ENCODE assay signal across 9 cellular contexts in genomic region chr18:55522011-55522410, GRCh38.
DNase-seq lines count a peak whose midpoint lies in the region; ATAC-seq, FAIRE-seq and TF ChIP-seq lines count a peak whose summit lies in the region.
"Had no signal": no experiment of that assay in that cellular context is flagged by ENCODE, and none has a peak within 500 bp of the region (broad histone marks: within the 10 kb centered on the region; RNA-seq: fewer than 3 reads in every experiment).

No MANE protein-coding gene starts in this region.

- no peak for ATAC-seq in activated T-cell treated with anti-CD3 and anti-CD28 coated beads, Interleukin-2, amount 50 U/mL, for 72 hours (replicated peaks in 1 of 2)
- ATAC-seq in HG03432 (IDR thresholded peaks at IDR 0.05; ENCODE audit: unreplicated experiment) (peak; percentile 58), K562 (peak; percentile 77), psoas muscle (no peak), GM21528 (IDR thresholded peaks at IDR 0.05; ENCODE audit: low FRiP score, unreplicated experiment) (no peak)

- BruUV-seq in K562 (replicated peaks; lab: Mats Ljungman, UMichigan), result no TSS peak

- no peak overlapping the region for H4K91ac ChIP-seq in neuronal stem cell (ENCODE audit: low read depth, low read length, poor library complexity)

- no peaks in the 10 kb centered on the region for H3K9me1 ChIP-seq in K562 (ENCODE audit: control insufficient read depth, insufficient read depth, low read length)

- no peaks in the 10 kb centered on the region for H3K27me3 Mint-ChIP-seq in activated T-cell treated with anti-CD3 and anti-CD28 coated beads, Interleukin-2, amount 50 U/mL, for 72 hours (ENCODE audit: low read depth)

- no peak for FAIRE-seq in K562 (lab: Jason Lieb, UNC)

- no peak overlapping the region for H3K4ac ChIP-seq in neuronal stem cell (ENCODE audit: low read length)

- H3K27me3 ChIP-seq in K562 (ENCODE audit: control insufficient read depth in 2 of 2, insufficient read depth in 2 of 2, low read length in 2 of 2), result no peaks in the 10 kb centered on the region
- no peaks in the 10 kb centered on the region for H3K27me3 ChIP-seq in psoas muscle (ENCODE audit: insufficient read depth in 3 of 3, low read length in 2 of 3)
- no peaks in the 10 kb centered on the region for H3K27me3 ChIP-seq in neuronal stem cell (ENCODE audit: control insufficient read depth in 3 of 3, insufficient read depth in 3 of 3, low read depth in 1 of 3, low read length in 3 of 3)

- no peak overlapping the region for H3K4me3 Mint-ChIP-seq in activated T-cell treated with anti-CD3 and anti-CD28 coated beads, Interleukin-2, amount 50 U/mL, for 72 hours
- H3K4me3 Mint-ChIP-seq: T-helper 1 cell treated with Interleukin-12 subunit alpha and Interleukin-12 subunit beta and Interleukin-4 antibody, amounts not matched to agents 30 μg/mL and 1 μg/mL, for 36 hours had no signal

- no peak overlapping the region for H3K23ac ChIP-seq in neuronal stem cell (ENCODE audit: low read depth, low read length, poor library complexity)

- TF ChIP-seq CTCF in K562 (IDR thresholded peaks at IDR 0.05 in 2 of 3, conservative IDR thresholded peaks at IDR 0.05 in 1 of 3; ENCODE audit: insufficient read depth in 2 of 3, low read depth in 1 of 3, low read length in 3 of 3) (peak; percentile 57 to 74 (median 61)), psoas muscle (IDR thresholded peaks at IDR 0.05) (peak; percentile 10)

- H3K27ac Mint-ChIP-seq in activated T-cell treated with anti-CD3 and anti-CD28 coated beads, Interleukin-2, amount 50 U/mL, for 72 hours, result no peak overlapping the region
- H3K27ac Mint-ChIP-seq: T-helper 1 cell treated with Interleukin-12 subunit alpha and Interleukin-12 subunit beta and Interleukin-4 antibody, amounts not matched to agents 30 μg/mL and 1 μg/mL, for 36 hours had no signal

- TF ChIP-seq EP300 in K562 (IDR thresholded peaks at IDR 0.05; ENCODE audit: low read length), result no peak

- no peak overlapping the region for H3K18ac ChIP-seq in neuronal stem cell (ENCODE audit: low read length)

- H3K4me2 ChIP-seq in K562 (ENCODE audit: insufficient read depth, low read length), result no peak overlapping the region
- no peak overlapping the region for H3K4me2 ChIP-seq in neuronal stem cell (ENCODE audit: insufficient read depth, low read length, poor library complexity, severe bottlenecking)

- no peak overlapping the region for H2BK15ac ChIP-seq in neuronal stem cell (ENCODE audit: low read length)

- no peak for TF ChIP-seq POLR2A in K562 (conservative IDR thresholded peaks at IDR 0.05)

- H3K36me3 Mint-ChIP-seq in activated T-cell treated with anti-CD3 and anti-CD28 coated beads, Interleukin-2, amount 50 U/mL, for 72 hours (ENCODE audit: insufficient read depth in 2 of 2), result no peaks in the 10 kb centered on the region

- no peaks in the 10 kb centered on the region for H3K9me3 ChIP-seq in K562 (replicated peaks; ENCODE audit: control insufficient read depth, insufficient read depth, low read depth, low read length)
- no peaks in the 10 kb centered on the region for H3K9me3 ChIP-seq in psoas muscle
- peaks cover 0 to 5% of the 10 kb centered on the region in 2 donors for H3K9me3 ChIP-seq in neuronal stem cell (replicated peaks in 1 of 2; ENCODE audit: control insufficient read depth in 2 of 2, insufficient read depth in 1 of 2, low read depth in 1 of 2, low read length in 2 of 2)

- no peak overlapping the region for H4K8ac ChIP-seq in neuronal stem cell (ENCODE audit: low read depth, low read length)

- H3K79me1 ChIP-seq in neuronal stem cell (ENCODE audit: low read depth, low read length), result peaks cover 2% of the 10 kb centered on the region

- no peak overlapping the region for H3K14ac ChIP-seq in neuronal stem cell (ENCODE audit: low read length)

- H2BK5ac ChIP-seq in neuronal stem cell (ENCODE audit: low read length), result no peak overlapping the region

- H2AFZ ChIP-seq in K562 (ENCODE audit: low read depth, low read length) (no peak overlapping the region), neuronal stem cell (ENCODE audit: low read length) (no peak overlapping the region)

- POLR2A ChIA-PET in K562 (lab: Yijun Ruan, JAX), result no interaction called here

- WGBS in K562 (ENCODE audit: insufficient coverage, low coverage, missing lambda C conversion rate), result 10% methylated on average over 3 of the region's 3 CpGs
- 71 to 81% (median 73%) methylated on average over 3 of the region's 3 CpGs for WGBS in psoas muscle, 3 donors
- WGBS in neuronal stem cell (ENCODE audit: extremely low coverage in 2 of 2, insufficient read length in 2 of 2, insufficient replicate concordance in 1 of 2), 2 donors, result no CpG with 5 or more reads among the region's 3 CpGs

- H3K9ac ChIP-seq in K562 (ENCODE audit: insufficient read depth in 1 of 2, low read depth in 2 of 2, low read length in 2 of 2), result no peak overlapping the region
- no peak overlapping the region for H3K9ac ChIP-seq in neuronal stem cell (ENCODE audit: low read depth, low read length, poor library complexity)

- in situ Hi-C loops in K562 (cut with MboI), result no loop called here

- no peak overlapping the region for H2BK120ac ChIP-seq in neuronal stem cell (ENCODE audit: low read depth, low read length)

- no peaks in the 10 kb centered on the region for H4K20me1 ChIP-seq in K562 (replicated peaks; ENCODE audit: control insufficient read depth, insufficient read depth, low read length)

- H3K9me3 Mint-ChIP-seq in activated T-cell treated with anti-CD3 and anti-CD28 coated beads, Interleukin-2, amount 50 U/mL, for 72 hours, result no peaks in the 10 kb centered on the region
- H3K9me3 Mint-ChIP-seq: T-helper 1 cell treated with Interleukin-12 subunit alpha and Interleukin-12 subunit beta and Interleukin-4 antibody, amounts not matched to agents 30 μg/mL and 1 μg/mL, for 36 hours had no signal

- H3K4me3 ChIP-seq in K562, result no peak overlapping the region
- no peak overlapping the region for H3K4me3 ChIP-seq in psoas muscle
- no peak overlapping the region for H3K4me3 ChIP-seq in neuronal stem cell (ENCODE audit: low read length in 2 of 2)

- H3K4me1 ChIP-seq in K562 (replicated peaks in 1 of 2; ENCODE audit: control insufficient read depth in 2 of 2, insufficient read depth in 2 of 2, low read length in 2 of 2), result peaks cover 0 to 7% of the 10 kb centered on the region in 2 experiments; a peak in 3 of 5 replicates
- H3K4me1 ChIP-seq in psoas muscle, result peaks cover 6% of the 10 kb centered on the region
- H3K4me1 ChIP-seq in neuronal stem cell (ENCODE audit: control insufficient read depth in 2 of 2, insufficient read depth in 1 of 2, low read depth in 1 of 2, low read length in 2 of 2), result peaks cover 4% of the 10 kb centered on the region in 2 donors

- H3K36me3 ChIP-seq in K562 (ENCODE audit: control insufficient read depth, insufficient read depth, low read length) (no peaks in the 10 kb centered on the region; the same call in 2 of the 3 replicates), psoas muscle (ENCODE audit: insufficient read depth in 1 of 2, low read depth in 1 of 2) (no peaks in the 10 kb centered on the region), neuronal stem cell (replicated peaks in 1 of 2; ENCODE audit: control insufficient read depth in 2 of 2, insufficient read depth in 2 of 2, low read length in 2 of 2) (peaks cover 0 to 13% of the 10 kb centered on the region in 2 donors)

- H3K27ac ChIP-seq in K562 (ENCODE audit: extremely low read depth, low read depth, low read length) (no peak overlapping the region), psoas muscle (no peak overlapping the region), neuronal stem cell (replicated peaks; ENCODE audit: low read length) (no peak overlapping the region)

- no peaks in the 10 kb centered on the region for H3K4me1 Mint-ChIP-seq in activated T-cell treated with anti-CD3 and anti-CD28 coated beads, Interleukin-2, amount 50 U/mL, for 72 hours (ENCODE audit: low read depth)

- no peak overlapping the region for H2BK12ac ChIP-seq in neuronal stem cell (ENCODE audit: low read length)

- TF ChIP-seq RAD21 in K562 (CRISPR knock-in tag; conservative IDR thresholded peaks at IDR 0.05 in 1 of 2, IDR thresholded peaks at IDR 0.05 in 1 of 2), result peak; percentile 38 to 58

- no peak overlapping the region for H2AK5ac ChIP-seq in neuronal stem cell (ENCODE audit: low read depth, low read length)

- intact Hi-C loops in K562 (cut with micrococcal nuclease), result loop anchor here (5.0 kb wide), 2 partner anchors 65 to 105 kb away; partner anchors contain the start of gene TCF4
- intact Hi-C loops in psoas muscle (cut with DNase I), result loop anchor here in 1 of 2 donors (10.0 kb wide), 1 partner anchor 53 kb away; no protein-coding TSS in a partner anchor

- DNase-seq in activated T-cell treated with anti-CD3 and anti-CD28 coated beads, Interleukin-2, amount 50 U/mL, for 72 hours, result peak; percentile 27 to 35
- DNase-seq in activated T-cell treated with anti-CD3 and anti-CD28 coated beads for 4 hours (no peak), K562 (ENCODE audit: extremely low read depth in 1 of 4, low spot score in 3 of 4) (peak; percentile 23 to 71 (median 34)), psoas muscle (no peak), NCI-H524 (lab: John Stamatoyannopoulos, UW) (no peak), neuronal stem cell (ENCODE audit: low spot score) (no peak)

- H3K79me2 ChIP-seq in K562 (ENCODE audit: control insufficient read depth, insufficient read depth, low read length), result no peaks in the 10 kb centered on the region; the same call in 1 of the 3 replicates

- CTCF ChIA-PET in K562 (lab: Yijun Ruan, JAX; ENCODE audit: low intra/inter-chr PET ratio), result no interaction called here

TF ChIP-seq in K562, 482 proteins besides CTCF, POLR2A, EP300 and RAD21:
- TF ChIP-seq GTF2E2 (tag; IDR thresholded peaks at IDR 0.05) (no peak), ZNF764 (CRISPR knock-in tag; IDR thresholded peaks at IDR 0.05; ENCODE audit: low read depth) (peak; percentile 38; the same call in 1 of the 2 replicates), HNRNPUL1 (IDR thresholded peaks at IDR 0.05; ENCODE audit: low read length) (no peak), GABPB2 (CRISPR knock-in tag; conservative IDR thresholded peaks at IDR 0.05) (no peak), HBP1 (CRISPR knock-in tag; IDR thresholded peaks at IDR 0.05) (no peak)

Comparison
In these comparisons a context has a peak if more than half of its experiments do, and no peak if none do; other contexts are left out.
1. DNase-seq: peak in activated T-cell treated with anti-CD3 and anti-CD28 coated beads, Interleukin-2, amount 50 U/mL, for 72 hours (2 of 2) and K562 (4 of 4); none in activated T-cell treated with anti-CD3 and anti-CD28 coated beads for 4 hours (single experiment), psoas muscle (0 of 2), NCI-H524 (0 of 2) and neuronal stem cell (single experiment).
2. ATAC-seq: peak in HG03432 (single experiment) and K562 (single experiment); none in activated T-cell treated with anti-CD3 and anti-CD28 coated beads, Interleukin-2, amount 50 U/mL, for 72 hours (0 of 2), psoas muscle (0 of 4) and GM21528 (single experiment).